8 cellular contexts compared by ENCODE assay signal in genomic region chr17:35082073-35082657, GRCh38. TPM values are rescaled to one million over a fixed set of nuclear protein-coding genes. Genes with fewer than 3 reads are reported as not detected.
DNase-seq lines count a peak whose midpoint lies in the region; ATAC-seq and TF ChIP-seq lines count a peak whose summit lies in the region.

No MANE protein-coding gene starts in this region.

- no peaks in the 10 kb centered on the region for H3K27me3 ChIP-seq in Caco-2 (replicated peaks; ENCODE audit: control insufficient read depth, insufficient read depth, low read length)

- ATAC-seq in GM21526 (IDR thresholded peaks at IDR 0.05; ENCODE audit: low FRiP score, unreplicated experiment), result no peak
- no peak for ATAC-seq in HG02885 (IDR thresholded peaks at IDR 0.05; ENCODE audit: poor library complexity, unreplicated experiment)

- no peak overlapping the region for H3K4me3 Mint-ChIP-seq in Caco-2 (ENCODE audit: unreplicated experiment)

- no peaks in the 10 kb centered on the region for H3K9me3 ChIP-seq in Caco-2

- no TSS peak for BruUV-seq in Caco-2 (replicated peaks; lab: Mats Ljungman, UMichigan)

- H3K36me3 Mint-ChIP-seq in Caco-2 (ENCODE audit: insufficient read depth, unreplicated experiment), result peaks cover 6% of the 10 kb centered on the region

- H3K36me3 ChIP-seq in Caco-2 (ENCODE audit: control insufficient read depth, insufficient read depth, low read length), result no peaks in the 10 kb centered on the region

- peaks cover 33% of the 10 kb centered on the region for H3K4me1 Mint-ChIP-seq in Caco-2 (ENCODE audit: low read depth, unreplicated experiment)

- no peak for TF ChIP-seq CTCF in Caco-2 (IDR thresholded peaks at IDR 0.05; ENCODE audit: insufficient read depth in 1 of 2, low read depth in 1 of 2, low read length in 1 of 2, severe bottlenecking in 1 of 2, unreplicated experiment in 1 of 2)

- CTCF ChIA-PET in Caco-2 (lab: Charles Lee), result no interaction called here

- intact Hi-C loops in Caco-2 (cut with micrococcal nuclease; ENCODE audit: unreplicated experiment), result no loop called here

- H3K9me3 Mint-ChIP-seq in Caco-2 (ENCODE audit: unreplicated experiment), result no peaks in the 10 kb centered on the region

- H3K4me3 ChIP-seq in Caco-2 (ENCODE audit: low read depth, low read length), result no peak overlapping the region

- DNase-seq in ELR (ENCODE audit: low read depth) (peak; percentile 90), NCI-H1105 treated with DMSO at 0.1 percent for 48 hours (lab: John Stamatoyannopoulos, UW) (peak; percentile 91), amniotic epithelial cell (ENCODE audit: low read depth) (peak; percentile 78), myocyte (ENCODE audit: low read depth) (peak; percentile 71), Caco-2 (no peak)
- no peak for DNase-seq in effector CD8-positive, alpha-beta T cell (lab: John Stamatoyannopoulos, UW)

- peaks cover 34% of the 10 kb centered on the region for H3K4me1 ChIP-seq in Caco-2

- H3K27ac Mint-ChIP-seq in Caco-2 (ENCODE audit: unreplicated experiment), result no peak overlapping the region

- no peaks in the 10 kb centered on the region for H3K27me3 Mint-ChIP-seq in Caco-2 (ENCODE audit: insufficient read depth, unreplicated experiment)

- POLR2A ChIA-PET in Caco-2 (lab: Charles Lee), result no interaction called here

RNA-seq across cellular contexts. Expression of gene RFFL, which starts 18.7 kb away (rescaled TPM):
- total RNA-seq in myocyte, result 9.9 and 12.9 TPM in 2 replicates
- 8.2 TPM for polyA plus RNA-seq in myocyte (2012)
- 27.9 and 29.6 TPM in 2 replicates for total RNA-seq in Caco-2 (2022)

RNA-seq across cellular contexts. Expression of gene RAD51D, which starts 37.5 kb away (rescaled TPM):
- total RNA-seq in myocyte (4.6 and 6.6 TPM in 2 replicates), Caco-2 (2022) (31.8 and 31.9 TPM in 2 replicates)
- polyA plus RNA-seq in myocyte (2012), result 10.9 TPM

RNA-seq across cellular contexts. Expression of gene FNDC8, which starts 39.2 kb away (rescaled TPM):
- not detected in 2 replicates for total RNA-seq in myocyte
- polyA plus RNA-seq in myocyte (2012), result not detected
- not detected in 2 replicates for total RNA-seq in Caco-2 (2022)

RNA-seq across cellular contexts. Expression of gene NLE1, which starts 59.9 kb away (rescaled TPM):
- total RNA-seq in myocyte (15.0 and 15.7 TPM in 2 replicates), Caco-2 (2022) (24.8 and 26.2 TPM in 2 replicates)
- polyA plus RNA-seq in myocyte (2012), result 11.6 TPM

Comparison
In these comparisons a context has a peak if more than half of its experiments do, and no peak if none do; other contexts are left out.
1. DNase-seq: peak in ELR (single experiment), NCI-H1105 treated with DMSO at 0.1 percent for 48 hours (single experiment), amniotic epithelial cell (single experiment) and myocyte (single experiment); none in effector CD8-positive, alpha-beta T cell (single experiment) and Caco-2 (0 of 2).